Comparison of ENCODE assay signal across 7 cellular contexts in the genomic region with DNA sequence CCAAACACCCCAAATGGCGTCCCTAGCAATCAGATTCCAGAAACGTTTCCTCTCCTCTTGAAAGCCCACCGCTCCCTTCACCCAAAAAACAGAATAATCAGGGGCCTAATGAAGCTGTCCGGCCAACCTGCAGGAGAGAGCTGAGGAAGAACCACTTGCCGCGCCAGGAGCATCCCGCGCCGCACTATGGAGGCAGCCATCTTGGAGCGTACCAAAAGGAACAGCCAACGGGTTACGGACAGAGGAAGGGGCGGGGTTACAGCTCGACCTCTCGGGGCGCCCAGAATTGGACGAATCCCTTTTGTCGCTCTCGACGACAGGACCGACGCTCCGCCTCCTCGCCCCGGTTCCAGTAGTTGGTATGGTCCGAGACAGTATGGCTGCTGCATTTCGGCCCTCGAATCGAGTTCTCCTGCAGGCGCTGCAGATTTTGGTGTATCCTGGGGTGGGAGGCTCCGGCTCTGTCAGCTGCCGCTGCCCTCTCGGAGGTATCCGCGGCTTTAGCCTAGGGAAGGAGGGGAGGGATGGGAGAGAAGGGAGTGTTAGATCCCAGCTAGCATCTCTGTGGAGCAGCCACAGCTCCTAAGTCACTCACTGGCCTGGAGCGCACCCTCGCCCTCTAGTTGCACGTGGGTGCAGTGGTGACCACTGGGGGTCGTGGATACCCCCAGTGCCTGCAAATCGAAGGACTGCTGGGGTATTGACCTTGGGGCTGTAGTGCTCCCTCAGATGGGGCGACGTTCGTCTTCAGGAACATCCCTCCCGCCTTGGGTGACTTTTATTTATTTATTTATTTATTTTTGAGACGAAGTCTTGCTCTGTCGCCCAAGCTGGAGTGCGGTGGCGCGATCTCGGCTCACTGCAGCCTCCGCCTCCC.
DNase-seq lines count a peak whose midpoint lies in the region; ATAC-seq and TF ChIP-seq lines count a peak whose summit lies in the region.

A gene (minus strand): TSS at position 219 of the 877 bp plus-strand sequence. CDS start 19 bp downstream, at position 200.
A gene with protein sequence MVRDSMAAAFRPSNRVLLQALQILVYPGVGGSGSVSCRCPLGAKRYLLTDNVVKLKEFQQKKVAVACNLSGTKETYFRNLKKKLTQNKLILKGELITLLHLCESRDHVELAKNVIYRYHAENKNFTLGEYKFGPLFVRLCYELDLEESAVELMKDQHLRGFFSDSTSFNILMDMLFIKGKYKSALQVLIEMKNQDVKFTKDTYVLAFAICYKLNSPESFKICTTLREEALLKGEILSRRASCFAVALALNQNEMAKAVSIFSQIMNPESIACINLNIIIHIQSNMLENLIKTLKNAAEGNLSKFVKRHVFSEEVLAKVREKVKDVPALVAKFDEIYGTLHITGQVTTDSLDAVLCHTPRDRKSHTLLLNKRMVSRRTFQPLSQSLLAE (plus strand): TSS at position 352 of the 877 bp plus-strand sequence. CDS start 10 bp downstream, at position 362.

- peak; percentile 95 for ATAC-seq in GM18508 (IDR thresholded peaks at IDR 0.05; ENCODE audit: insufficient read depth, unreplicated experiment)
- ATAC-seq in HG03025 (IDR thresholded peaks at IDR 0.05; ENCODE audit: low FRiP score, unreplicated experiment) = peak; percentile 96

- peak; percentile 97 for DNase-seq in NCI-H2029 treated with DMSO at 0.1 percent for 48 hours (lab: John Stamatoyannopoulos, UW)
- DNase-seq in T1000 (lab: John Stamatoyannopoulos, UW) = peak; percentile 92
- peak; percentile 99 for DNase-seq in astrocyte of the spinal cord (ENCODE audit: low read depth, low spot score)
- peak; percentile 92 to 99 for DNase-seq in hippocampal formation (lab: John Stamatoyannopoulos, UW)
- DNase-seq in retina = peak; percentile 97

- TF ChIP-seq CTCF in astrocyte of the spinal cord (IDR thresholded peaks at IDR 0.05; ENCODE audit: low read depth, low read length) = peak; percentile 11

- H3K4me3 ChIP-seq in astrocyte of the spinal cord (ENCODE audit: low read depth, low read length) = peak within 1 kb of the TSS; percentile 92

- in situ Hi-C loops in astrocyte of the spinal cord (cut with HindIII; ENCODE audit: low sequenced_read_pairs) = no loop called here

Comparison
In these comparisons a context has a peak if more than half of its experiments do, and no peak if none do; other contexts are left out.
1. Peak in every context shown above with its lines: DNase-seq, ATAC-seq and H3K4me3 ChIP-seq.